11 cellular contexts compared by ENCODE assay signal in genomic region chr13:51923983-51924539, GRCh38.
DNase-seq lines count a peak whose midpoint lies in the region; ATAC-seq, FAIRE-seq and TF ChIP-seq lines count a peak whose summit lies in the region.
"Had no signal": no experiment of that assay in that cellular context is flagged by ENCODE, and none has a peak within 500 bp of the region (broad histone marks: within the 10 kb centered on the region; RNA-seq: fewer than 3 reads in every experiment).

No MANE protein-coding gene starts in this region.

- H2BK15ac ChIP-seq in mesendoderm (replicated peaks; ENCODE audit: low read depth), result no peak overlapping the region

- H4K8ac ChIP-seq in mesendoderm (ENCODE audit: low read depth, low read length), result no peak overlapping the region

- H3K4me1 Mint-ChIP-seq in activated T-helper 17 cell treated with anti-CD3 and anti-CD28 coated beads, Interleukin-2, amount 50 U/mL, for 72 hours, result peaks cover 22% of the 10 kb centered on the region

- no peak overlapping the region for H2AFZ ChIP-seq in Karpas-422 (ENCODE audit: low read length)

- DNase-seq in ELR (ENCODE audit: low read depth), result peak; percentile 33
- DNase-seq in mesendoderm, result peak; percentile 73
- DNase-seq in Karpas-422, result no peak
- no peak for DNase-seq in HCEC 1CT
- no peak for DNase-seq in nucleus accumbens (lab: John Stamatoyannopoulos, UW)
- no peak for DNase-seq in D721Med (ENCODE audit: insufficient read length, low spot score)
- DNase-seq: effector CD4-positive, alpha-beta T cell; naive B cell had no signal

- no peak overlapping the region for H3K23ac ChIP-seq in mesendoderm (ENCODE audit: low read length)

- H3K4me2 ChIP-seq in mesendoderm (ENCODE audit: low read length) (no peak overlapping the region), Karpas-422 (ENCODE audit: low read depth, low read length, poor library complexity, severe bottlenecking) (no peak overlapping the region)

- peaks cover 8% of the 10 kb centered on the region for H3K27me3 Mint-ChIP-seq in activated T-helper 17 cell treated with anti-CD3 and anti-CD28 coated beads, Interleukin-2, amount 50 U/mL, for 72 hours

- H3K36me3 ChIP-seq in mesendoderm (ENCODE audit: control insufficient read depth, insufficient read depth, low read length) (no peaks in the 10 kb centered on the region), Karpas-422 (ENCODE audit: insufficient read depth, low read length) (no peaks in the 10 kb centered on the region)

- peak overlapping the region; percentile 6 for H3K27ac Mint-ChIP-seq in activated T-helper 17 cell treated with anti-CD3 and anti-CD28 coated beads, Interleukin-2, amount 50 U/mL, for 72 hours

- no peaks in the 10 kb centered on the region for H3K9me3 ChIP-seq in Karpas-422 (ENCODE audit: low read length)

- H3K4me3 ChIP-seq in mesendoderm (ENCODE audit: low read length) (no peak overlapping the region), Karpas-422 (ENCODE audit: low read length) (no peak overlapping the region)

- no peak overlapping the region for H3K9ac ChIP-seq in mesendoderm (ENCODE audit: low read length)
- no peak overlapping the region for H3K9ac ChIP-seq in Karpas-422 (ENCODE audit: low read length)

- no peaks in the 10 kb centered on the region for H3K79me1 ChIP-seq in mesendoderm (ENCODE audit: low read length)

- no peak for FAIRE-seq in D721Med (lab: Jason Lieb, UNC)
- FAIRE-seq: TTC549 had no signal

- H3K18ac ChIP-seq in mesendoderm (ENCODE audit: low read length), result no peak overlapping the region

- H2BK5ac ChIP-seq in mesendoderm (ENCODE audit: low read length), result no peak overlapping the region

- H2BK120ac ChIP-seq in mesendoderm (ENCODE audit: low read depth, low read length), result no peak overlapping the region

- H4K5ac ChIP-seq in mesendoderm (ENCODE audit: low read length), result no peak overlapping the region

- no CpG with 5 or more reads among the region's 3 CpGs for WGBS in mesendoderm (ENCODE audit: extremely low coverage, insufficient coverage, low lambda C conversion rate)

- H3K27ac ChIP-seq in mesendoderm (ENCODE audit: low read depth, low read length) (no peak overlapping the region), Karpas-422 (ENCODE audit: low read length) (no peak overlapping the region)

- TF ChIP-seq CTCF in D721Med (IDR thresholded peaks at IDR 0.05; ENCODE audit: insufficient read depth, missing control alignments), result no peak

- H2AK5ac ChIP-seq in mesendoderm (ENCODE audit: low read length), result no peak overlapping the region

- no peak overlapping the region for H3K4me3 Mint-ChIP-seq in activated T-helper 17 cell treated with anti-CD3 and anti-CD28 coated beads, Interleukin-2, amount 50 U/mL, for 72 hours
- H3K4me3 Mint-ChIP-seq: naive B cell had no signal

- H3K36me3 Mint-ChIP-seq in activated T-helper 17 cell treated with anti-CD3 and anti-CD28 coated beads, Interleukin-2, amount 50 U/mL, for 72 hours (ENCODE audit: low read depth), result no peaks in the 10 kb centered on the region
- H3K36me3 Mint-ChIP-seq: naive B cell had no signal

- H3K79me2 ChIP-seq in mesendoderm (ENCODE audit: control insufficient read depth, insufficient read depth, low read length) (no peaks in the 10 kb centered on the region), Karpas-422 (ENCODE audit: low read length) (no peaks in the 10 kb centered on the region)

- ATAC-seq in HG02798 (IDR thresholded peaks at IDR 0.05; ENCODE audit: poor library complexity, unreplicated experiment), result peak; percentile 58
- peak; percentile 45 for ATAC-seq in activated T-helper 17 cell treated with anti-CD3 and anti-CD28 coated beads, Interleukin-2, amount 50 U/mL, for 72 hours (replicated peaks)

- no peak overlapping the region for H3K4ac ChIP-seq in mesendoderm (ENCODE audit: low read depth, low read length)

- H3K27me3 ChIP-seq in mesendoderm (ENCODE audit: insufficient read depth, low read length, poor library complexity) (no peaks in the 10 kb centered on the region), Karpas-422 (ENCODE audit: low read length) (no peaks in the 10 kb centered on the region; the same call in 1 of the 2 replicates)

- H4K20me1 ChIP-seq in Karpas-422 (ENCODE audit: insufficient read depth, low read depth, low read length), result no peaks in the 10 kb centered on the region

- H3K4me1 ChIP-seq in mesendoderm (ENCODE audit: control insufficient read depth, low read depth, low read length) (peaks cover 9% of the 10 kb centered on the region), Karpas-422 (ENCODE audit: low read length) (peaks cover 27% of the 10 kb centered on the region)

- H3K9me3 Mint-ChIP-seq in activated T-helper 17 cell treated with anti-CD3 and anti-CD28 coated beads, Interleukin-2, amount 50 U/mL, for 72 hours, result no peaks in the 10 kb centered on the region
- H3K9me3 Mint-ChIP-seq: naive B cell had no signal

- H3K9me2 ChIP-seq in Karpas-422 (replicated peaks; ENCODE audit: insufficient read depth, low read length), result no peaks in the 10 kb centered on the region

- no peak overlapping the region for H3K56ac ChIP-seq in mesendoderm (ENCODE audit: low read length)

Comparison
In these comparisons a context has a peak if more than half of its experiments do, and no peak if none do; other contexts are left out.
1. DNase-seq: peak in ELR (single experiment) and mesendoderm (single experiment); none in Karpas-422 (single experiment), HCEC 1CT (single experiment), nucleus accumbens (0 of 56) and D721Med (single experiment).